In genomic region chr4:113293673-113294072, GRCh38 we compare ENCODE assay signal across 2 cellular contexts.
TF ChIP-seq lines count a peak whose summit lies in the region.

No MANE protein-coding gene starts in this region.

TF ChIP-seq in IMR-90, 13 proteins besides CTCF, POLR2A, EP300 and RAD21:
- no peak for TF ChIP-seq RCOR1 (IDR thresholded peaks at IDR 0.05; ENCODE audit: insufficient replicate concordance, low read length)
- TF ChIP-seq MAZ (IDR thresholded peaks at IDR 0.05; ENCODE audit: borderline replicate concordance, low read depth, low read length), result no peak
- no peak for TF ChIP-seq SMC3 (IDR thresholded peaks at IDR 0.05; ENCODE audit: low read depth, low read length)
- no peak for TF ChIP-seq CEBPB (IDR thresholded peaks at IDR 0.05; ENCODE audit: low read depth, low read length)
- TF ChIP-seq MXI1 (IDR thresholded peaks at IDR 0.05; ENCODE audit: borderline replicate concordance, low read depth, low read length), result no peak
- no peak for TF ChIP-seq MAFK (IDR thresholded peaks at IDR 0.05; ENCODE audit: low read depth, low read length)
- TF ChIP-seq, protein P1, sequence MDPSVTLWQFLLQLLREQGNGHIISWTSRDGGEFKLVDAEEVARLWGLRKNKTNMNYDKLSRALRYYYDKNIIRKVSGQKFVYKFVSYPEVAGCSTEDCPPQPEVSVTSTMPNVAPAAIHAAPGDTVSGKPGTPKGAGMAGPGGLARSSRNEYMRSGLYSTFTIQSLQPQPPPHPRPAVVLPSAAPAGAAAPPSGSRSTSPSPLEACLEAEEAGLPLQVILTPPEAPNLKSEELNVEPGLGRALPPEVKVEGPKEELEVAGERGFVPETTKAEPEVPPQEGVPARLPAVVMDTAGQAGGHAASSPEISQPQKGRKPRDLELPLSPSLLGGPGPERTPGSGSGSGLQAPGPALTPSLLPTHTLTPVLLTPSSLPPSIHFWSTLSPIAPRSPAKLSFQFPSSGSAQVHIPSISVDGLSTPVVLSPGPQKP (IDR thresholded peaks at IDR 0.05; ENCODE audit: borderline replicate concordance, low read depth, low read length), result no peak
- no peak for TF ChIP-seq RFX5 (IDR thresholded peaks at IDR 0.05; ENCODE audit: low read depth, low read length)
- no peak for TF ChIP-seq CHD1 (IDR thresholded peaks at IDR 0.05; ENCODE audit: low read depth, low read length)
- no peak for TF ChIP-seq FOS (IDR thresholded peaks at IDR 0.05; ENCODE audit: low read depth, low read length)
- TF ChIP-seq USF2 (IDR thresholded peaks at IDR 0.05; ENCODE audit: low read depth, low read length), result no peak
- no peak for TF ChIP-seq BHLHE40 (IDR thresholded peaks at IDR 0.05; ENCODE audit: low read depth, low read length)
- no peak for TF ChIP-seq NFE2L2 (IDR thresholded peaks at IDR 0.05; ENCODE audit: low read depth, low read length)

TF ChIP-seq in H1, 55 proteins besides CTCF, POLR2A, EP300 and RAD21:
- no peak for TF ChIP-seq KDM4A (IDR thresholded peaks at IDR 0.05; ENCODE audit: low read depth, low read length, severe bottlenecking)
- TF ChIP-seq USF2 (IDR thresholded peaks at IDR 0.05; ENCODE audit: low read length), result no peak
- no peak for TF ChIP-seq EGR1 (IDR thresholded peaks at IDR 0.05; ENCODE audit: borderline replicate concordance, low read depth, low read length)
- no peak for TF ChIP-seq CBX8 (IDR thresholded peaks at IDR 0.05; ENCODE audit: borderline replicate concordance, low read depth, low read length)
- no peak for TF ChIP-seq ZNF274 (IDR thresholded peaks at IDR 0.05; ENCODE audit: borderline replicate concordance, extremely low read depth, low read length)
- TF ChIP-seq SP1 (IDR thresholded peaks at IDR 0.05; ENCODE audit: low read depth, low read length), result no peak
- TF ChIP-seq YY1 (IDR thresholded peaks at IDR 0.05; ENCODE audit: low read depth, low read length), result no peak
- TF ChIP-seq TCF12 (IDR thresholded peaks at IDR 0.05; ENCODE audit: low read depth, low read length), result no peak
TF ChIP-seq in H1: peak in this region for 0.
